In the genomic region with DNA sequence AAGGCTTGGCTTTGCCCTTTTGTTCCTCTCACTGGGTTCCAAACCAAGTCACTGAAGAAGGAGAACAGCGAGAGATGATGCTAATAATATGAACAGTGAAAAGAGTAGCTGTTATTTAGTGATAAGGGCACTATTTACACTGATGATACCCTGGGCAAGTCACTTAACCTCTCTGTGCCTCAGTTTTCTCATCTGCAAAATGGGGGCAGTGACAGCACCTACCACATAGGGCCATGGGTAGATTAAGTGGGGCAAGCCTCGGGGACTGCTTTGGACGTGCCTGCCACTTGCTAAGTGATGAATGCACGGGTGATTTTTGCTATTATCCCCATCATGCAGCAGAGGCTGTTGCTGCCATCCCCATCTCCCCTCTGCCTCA, we compare ENCODE assay signal across 38 cellular contexts. TPM values are rescaled to one million over a fixed set of nuclear protein-coding genes. Genes with fewer than 3 reads are reported as not detected.
"Had no signal": no experiment of that assay in that cellular context is flagged by ENCODE, and none has a peak within 500 bp of the region (broad histone marks: within the 10 kb centered on the region; RNA-seq: fewer than 3 reads in every experiment).

No MANE protein-coding gene starts in this region.

- H3K4me3 ChIP-seq: adrenal gland, body of pancreas, breast epithelium had no signal

- H3K27ac ChIP-seq: adrenal gland, body of pancreas, brain microvascular endothelial cell, breast epithelium, VCaP had no signal

- H3K4me1 Mint-ChIP-seq: activated B cell treated with CpG ODN at 0.5 μM for 24 hours; activated CD4-positive, alpha-beta T cell treated with anti-CD3 and anti-CD28 coated beads, Interleukin-2, amount 10 ng/mL, durations not matched to agents 24 days and 14 days; activated naive CD8-positive, alpha-beta T cell treated with anti-CD3 and anti-CD28 coated beads for 36 hours; activated T-helper 17 cell treated with anti-CD3 and anti-CD28 coated beads, Interleukin-2, amount 50 U/mL, for 72 hours; central memory CD8-positive, alpha-beta T cell had no signal

- ATAC-seq: activated CD8-positive, alpha-beta T cell treated with anti-CD3 and anti-CD28 coated beads for 36 hours; activated naive CD4-positive, alpha-beta T cell treated with anti-CD3 and anti-CD28 coated beads, Interleukin-2, amount 50 U/mL, for 72 hours; activated T-cell treated with anti-CD3 and anti-CD28 coated beads, Interleukin-2, amount 50 U/mL, for 4 hours; activated T-cell treated with anti-CD3 and anti-CD28 coated beads, Interleukin-2, amount 50 U/mL, for 72 hours; activated T-helper 17 cell treated with anti-CD3 and anti-CD28 coated beads, Interleukin-2, amount 50 U/mL, for 72 hours; body of pancreas had no signal

- H3K9me3 ChIP-seq: adrenal gland, body of pancreas, breast epithelium had no signal

- H3K4me3 Mint-ChIP-seq: activated B cell treated with CpG ODN at 0.5 μM for 24 hours; activated CD4-positive, alpha-beta memory T cell treated with anti-CD3 and anti-CD28 coated beads for 36 hours; activated CD4-positive, alpha-beta T cell treated with anti-CD3 and anti-CD28 coated beads, Interleukin-2, amount 10 ng/mL, durations not matched to agents 24 days and 14 days; activated CD8-positive, alpha-beta T cell treated with anti-CD3 and anti-CD28 coated beads for 36 hours; activated naive CD4-positive, alpha-beta T cell treated with anti-CD3 and anti-CD28 coated beads for 36 hours; activated naive CD8-positive, alpha-beta T cell treated with anti-CD3 and anti-CD28 coated beads for 36 hours; activated T-cell treated with anti-CD3 and anti-CD28 coated beads, Interleukin-2, amount 50 U/mL, for 4 hours; activated T-cell treated with anti-CD3 and anti-CD28 coated beads, Interleukin-2, amount 50 U/mL, for 72 hours; activated T-helper 1 cell treated with anti-CD3 and anti-CD28 coated beads, Interleukin-12 subunit alpha, Interleukin-12 subunit beta, Interleukin-2, Interleukin-4 antibody, amounts not matched to agents 30 ng/mL and 10 ng/mL and 1 ng/mL, durations not matched to agents 14 hours and 24 hours and 36 hours; activated T-helper 17 cell treated with anti-CD3 and anti-CD28 coated beads, Interleukin-2, amount 50 U/mL, for 72 hours; central memory CD8-positive, alpha-beta T cell; T-helper 1 cell treated with Interleukin-12 subunit alpha and Interleukin-12 subunit beta and Interleukin-4 antibody, amounts not matched to agents 30 μg/mL and 1 μg/mL, for 36 hours; T-helper 2 cell treated with Interferon-gamma antibody and Interleukin-4, amounts not matched to agents 5 μg/mL and 100 μg/mL, for 36 hours had no signal

- H3K4me1 ChIP-seq: body of pancreas, breast epithelium had no signal

- DNase-seq: activated B cell treated with CpG ODN at 0.5 μM for 24 hours; activated CD4-positive, alpha-beta memory T cell treated with anti-CD3 and anti-CD28 coated beads for 36 hours; activated CD4-positive, alpha-beta T cell treated with anti-CD3 and anti-CD28 coated beads for 4 hours; activated CD4-positive, alpha-beta T cell treated with anti-CD3 and anti-CD28 coated beads, Interleukin-2, amount 10 ng/mL, durations not matched to agents 24 days and 14 days; activated CD4-positive, alpha-beta T cell treated with anti-CD3 and anti-CD28 coated beads, Interleukin-2, amount 50 U/mL, for 1 hour; activated CD4-positive, alpha-beta T cell treated with anti-CD3 and anti-CD28 coated beads, Interleukin-2, amount 50 U/mL, for 4 hours; activated CD4-positive, CD25-positive, alpha-beta regulatory T cell treated with anti-CD3 and anti-CD28 coated beads, Interleukin-2, amount 50 U/mL, for 72 hours; activated CD8-positive, alpha-beta memory T cell treated with anti-CD3 and anti-CD28 coated beads, Interleukin-2, amount 50 U/mL, for 4 hours; activated CD8-positive, alpha-beta T cell treated with anti-CD3 and anti-CD28 coated beads for 36 hours; activated effector memory CD4-positive, alpha-beta T cell treated with anti-CD3 and anti-CD28 coated beads, Interleukin-2, amount 50 U/mL, for 16 hours; activated gamma-delta T cell treated with Interleukin-2 at 50 U/mL for 16 hours; activated naive CD4-positive, alpha-beta T cell; activated naive CD4-positive, alpha-beta T cell treated with anti-CD3 and anti-CD28 coated beads for 36 hours; activated naive CD4-positive, alpha-beta T cell treated with anti-CD3 and anti-CD28 coated beads, Interleukin-2, amount 50 U/mL, for 16 hours; activated naive CD8-positive, alpha-beta T cell treated with anti-CD3 and anti-CD28 coated beads for 36 hours; activated T-cell treated with anti-CD3 and anti-CD28 coated beads for 4 hours; activated T-cell treated with anti-CD3 and anti-CD28 coated beads, Interleukin-2, amount 50 U/mL, for 1 hour; activated T-cell treated with anti-CD3 and anti-CD28 coated beads, Interleukin-2, amount 50 U/mL, for 4 hours; activated T-cell treated with anti-CD3 and anti-CD28 coated beads, Interleukin-2, amount 50 U/mL, for 72 hours; adrenal gland; amniotic stem cell; aorta; body of pancreas; brain microvascular endothelial cell; cerebellar nuclear complex; T-helper 2 cell; T-helper 9 cell had no signal

- FAIRE-seq: astrocyte, TTC549 had no signal

- H3K27me3 Mint-ChIP-seq: activated B cell treated with CpG ODN at 0.5 μM for 24 hours; activated CD4-positive, alpha-beta memory T cell treated with anti-CD3 and anti-CD28 coated beads for 36 hours; activated CD4-positive, alpha-beta T cell treated with anti-CD3 and anti-CD28 coated beads, Interleukin-2, amount 10 ng/mL, durations not matched to agents 24 days and 14 days; activated CD8-positive, alpha-beta T cell treated with anti-CD3 and anti-CD28 coated beads for 36 hours; activated naive CD8-positive, alpha-beta T cell treated with anti-CD3 and anti-CD28 coated beads for 36 hours; activated T-helper 17 cell treated with anti-CD3 and anti-CD28 coated beads, Interleukin-2, amount 50 U/mL, for 72 hours; central memory CD8-positive, alpha-beta T cell had no signal

- H3K27me3 ChIP-seq: adrenal gland, body of pancreas, brain microvascular endothelial cell, breast epithelium had no signal

- H3K27ac Mint-ChIP-seq: activated B cell treated with CpG ODN at 0.5 μM for 24 hours; activated CD4-positive, alpha-beta memory T cell treated with anti-CD3 and anti-CD28 coated beads for 36 hours; activated CD4-positive, alpha-beta T cell treated with anti-CD3 and anti-CD28 coated beads, Interleukin-2, amount 10 ng/mL, durations not matched to agents 24 days and 14 days; activated CD8-positive, alpha-beta T cell treated with anti-CD3 and anti-CD28 coated beads for 36 hours; activated naive CD4-positive, alpha-beta T cell treated with anti-CD3 and anti-CD28 coated beads for 36 hours; activated naive CD4-positive, alpha-beta T cell treated with anti-CD3 and anti-CD28 coated beads, Interleukin-2, amount 50 U/mL, for 72 hours; activated naive CD8-positive, alpha-beta T cell treated with anti-CD3 and anti-CD28 coated beads for 36 hours; activated T-cell treated with anti-CD3 and anti-CD28 coated beads, Interleukin-2, amount 50 U/mL, for 72 hours; activated T-helper 1 cell treated with anti-CD3 and anti-CD28 coated beads, Interleukin-12 subunit alpha, Interleukin-12 subunit beta, Interleukin-2, Interleukin-4 antibody, amounts not matched to agents 30 ng/mL and 10 ng/mL and 1 ng/mL, durations not matched to agents 14 hours and 24 hours and 36 hours; activated T-helper 17 cell treated with anti-CD3 and anti-CD28 coated beads, Interleukin-2, amount 50 U/mL, for 72 hours; T-helper 1 cell treated with Interleukin-12 subunit alpha and Interleukin-12 subunit beta and Interleukin-4 antibody, amounts not matched to agents 30 μg/mL and 1 μg/mL, for 36 hours; T-helper 2 cell treated with Interferon-gamma antibody and Interleukin-4, amounts not matched to agents 5 μg/mL and 100 μg/mL, for 36 hours had no signal

- H3K36me3 ChIP-seq: breast epithelium had no signal

- H3K9me3 Mint-ChIP-seq: activated B cell treated with CpG ODN at 0.5 μM for 24 hours; activated CD4-positive, alpha-beta memory T cell treated with anti-CD3 and anti-CD28 coated beads for 36 hours; activated CD4-positive, alpha-beta T cell treated with anti-CD3 and anti-CD28 coated beads, Interleukin-2, amount 10 ng/mL, durations not matched to agents 24 days and 14 days; activated CD8-positive, alpha-beta T cell treated with anti-CD3 and anti-CD28 coated beads for 36 hours; activated naive CD4-positive, alpha-beta T cell treated with anti-CD3 and anti-CD28 coated beads for 36 hours; activated naive CD4-positive, alpha-beta T cell treated with anti-CD3 and anti-CD28 coated beads, Interleukin-2, amount 50 U/mL, for 72 hours; activated naive CD8-positive, alpha-beta T cell treated with anti-CD3 and anti-CD28 coated beads for 36 hours; activated T-cell treated with anti-CD3 and anti-CD28 coated beads, Interleukin-2, amount 50 U/mL, for 4 hours; activated T-cell treated with anti-CD3 and anti-CD28 coated beads, Interleukin-2, amount 50 U/mL, for 72 hours; activated T-helper 1 cell treated with anti-CD3 and anti-CD28 coated beads, Interleukin-12 subunit alpha, Interleukin-12 subunit beta, Interleukin-2, Interleukin-4 antibody, amounts not matched to agents 30 ng/mL and 10 ng/mL and 1 ng/mL, durations not matched to agents 14 hours and 24 hours and 36 hours; activated T-helper 17 cell treated with anti-CD3 and anti-CD28 coated beads, Interleukin-2, amount 50 U/mL, for 72 hours; central memory CD8-positive, alpha-beta T cell; T-helper 1 cell treated with Interleukin-12 subunit alpha and Interleukin-12 subunit beta and Interleukin-4 antibody, amounts not matched to agents 30 μg/mL and 1 μg/mL, for 36 hours; T-helper 2 cell treated with Interferon-gamma antibody and Interleukin-4, amounts not matched to agents 5 μg/mL and 100 μg/mL, for 36 hours had no signal

RNA-seq across cellular contexts. Expression of a gene that starts 22.1 kb away (rescaled TPM):
- total RNA-seq: activated B cell treated with CpG ODN at 0.5 μM for 24 hours; activated CD4-positive, alpha-beta memory T cell treated with anti-CD3 and anti-CD28 coated beads for 36 hours; activated CD4-positive, alpha-beta T cell treated with anti-CD3 and anti-CD28 coated beads, Interleukin-2, amount 10 ng/mL, durations not matched to agents 24 days and 14 days; activated CD8-positive, alpha-beta memory T cell treated with anti-CD3 and anti-CD28 coated beads for 36 hours; activated CD8-positive, alpha-beta T cell treated with anti-CD3 and anti-CD28 coated beads for 36 hours; activated naive CD4-positive, alpha-beta T cell treated with anti-CD3 and anti-CD28 coated beads for 36 hours; activated naive CD8-positive, alpha-beta T cell treated with anti-CD3 and anti-CD28 coated beads for 36 hours; activated T-helper 1 cell treated with anti-CD3 and anti-CD28 coated beads, Interleukin-12 subunit alpha, Interleukin-12 subunit beta, Interleukin-2, Interleukin-4 antibody, amounts not matched to agents 30 ng/mL and 10 ng/mL and 1 ng/mL, durations not matched to agents 14 hours and 24 hours and 36 hours; activated T-helper 17 cell treated with anti-CD3 and anti-CD28 coated beads, Interleukin-2, amount 50 U/mL, for 72 hours had no signal
